In genomic region chr12:120978296-120979219, GRCh38 we compare ENCODE assay signal across 1 cellular context.
TF ChIP-seq lines count a peak whose summit lies in the region.

TSS of gene HNF1A (plus strand) at chr12:120978543. CDS start at chr12:120978769, 226 bp downstream.

TF ChIP-seq in HepG2, 621 proteins besides CTCF, POLR2A, EP300 and RAD21 (continued from another document and continues in another):
- TF ChIP-seq ZNF687 (CRISPR knock-in tag; IDR thresholded peaks at IDR 0.05) (peak; percentile 96), NBN (conservative IDR thresholded peaks at IDR 0.05) (no peak), CHCHD3 (CRISPR knock-in tag; IDR thresholded peaks at IDR 0.05) (no peak), MBD4 (IDR thresholded peaks at IDR 0.05; ENCODE audit: borderline replicate concordance, low read length) (no peak), EHMT2 (IDR thresholded peaks at IDR 0.05; ENCODE audit: borderline replicate concordance, low read depth, low read length) (0 out of 2 replicates have a peak, but pooled peaks have one; percentile 25), ZBTB2 (CRISPR knock-in tag; IDR thresholded peaks at IDR 0.05; ENCODE audit: low read depth) (no peak), ZNF331 (CRISPR knock-in tag; IDR thresholded peaks at IDR 0.05) (peak; percentile 70; the same call in 1 of the 2 replicates), SMAD1 (CRISPR knock-in tag; IDR thresholded peaks at IDR 0.05; ENCODE audit: borderline replicate concordance, low read depth) (peak; percentile 75; the same call in 1 of the 2 replicates), KLF12 (CRISPR knock-in tag; IDR thresholded peaks at IDR 0.05; ENCODE audit: borderline replicate concordance) (peak; percentile 36; the same call in 1 of the 2 replicates), TFDP2 (CRISPR knock-in tag; IDR thresholded peaks at IDR 0.05) (peak; percentile 37; the same call in 1 of the 2 replicates), ZNF773 (CRISPR knock-in tag; IDR thresholded peaks at IDR 0.05; ENCODE audit: borderline replicate concordance) (no peak), ZNF280D (CRISPR knock-in tag; IDR thresholded peaks at IDR 0.05) (peak; percentile 38; the same call in 1 of the 2 replicates), PHF5A (CRISPR knock-in tag; IDR thresholded peaks at IDR 0.05; ENCODE audit: low read depth, unreplicated experiment) (peak; percentile 63), TCF12 (IDR thresholded peaks at IDR 0.05) (no peak), TCF12 (CRISPR knock-in tag; IDR thresholded peaks at IDR 0.05) (peak; percentile 83; the same call in 1 of the 2 replicates), ZFP36 (IDR thresholded peaks at IDR 0.05; ENCODE audit: borderline replicate concordance, low read depth, low read length, partially characterized antibody) (no peak), GFI1 (CRISPR knock-in tag; IDR thresholded peaks at IDR 0.05; ENCODE audit: borderline replicate concordance) (peak; percentile 91), ZSCAN20 (CRISPR knock-in tag; IDR thresholded peaks at IDR 0.05; ENCODE audit: borderline replicate concordance) (peak; percentile 74; the same call in 1 of the 2 replicates), MAF1 (CRISPR knock-in tag; IDR thresholded peaks at IDR 0.05; ENCODE audit: borderline replicate concordance) (no peak), ZFAT (CRISPR knock-in tag; conservative IDR thresholded peaks at IDR 0.05) (no peak), TBL1XR1 (IDR thresholded peaks at IDR 0.05; ENCODE audit: borderline replicate concordance, low read length, partially characterized antibody) (peak; percentile 64), ARNTL (CRISPR knock-in tag; IDR thresholded peaks at IDR 0.05) (peak; percentile 94), SAFB2 (CRISPR knock-in tag; IDR thresholded peaks at IDR 0.05; ENCODE audit: borderline replicate concordance, low read depth) (0 out of 2 replicates have a peak, but pooled peaks have one; percentile 27), AKAP8 (CRISPR knock-in tag; IDR thresholded peaks at IDR 0.05) (peak; percentile 92), GATAD1 (CRISPR knock-in tag; IDR thresholded peaks at IDR 0.05) (peak; percentile 56; the same call in 1 of the 2 replicates), ZNF367 (CRISPR knock-in tag; IDR thresholded peaks at IDR 0.05; ENCODE audit: borderline replicate concordance) (no peak), ZNF235 (CRISPR knock-in tag; IDR thresholded peaks at IDR 0.05; ENCODE audit: borderline replicate concordance) (peak; percentile 82; the same call in 1 of the 2 replicates), IRF9 (CRISPR knock-in tag; IDR thresholded peaks at IDR 0.05; ENCODE audit: borderline replicate concordance) (peak; percentile 66; the same call in 1 of the 2 replicates), HIC2 (CRISPR knock-in tag; IDR thresholded peaks at IDR 0.05; ENCODE audit: low read depth) (peak; percentile 72; the same call in 1 of the 2 replicates), FOXM1 (CRISPR knock-in tag; IDR thresholded peaks at IDR 0.05) (no peak), NR2C2 (CRISPR knock-in tag; IDR thresholded peaks at IDR 0.05; ENCODE audit: borderline replicate concordance) (peak; percentile 81), MXI1 (IDR thresholded peaks at IDR 0.05; ENCODE audit: borderline replicate concordance, low read depth, low read length) (peak; percentile 77; the same call in 1 of the 3 replicates), NCOR1 (IDR thresholded peaks at IDR 0.05; ENCODE audit: borderline replicate concordance, low read length) (peak; percentile 93), ZFP91 (CRISPR knock-in tag; IDR thresholded peaks at IDR 0.05; ENCODE audit: borderline replicate concordance) (peak; percentile 55), ZNF292 (CRISPR knock-in tag; IDR thresholded peaks at IDR 0.05; ENCODE audit: borderline replicate concordance, low read depth) (peak; percentile 73; the same call in 1 of the 2 replicates), KLF11 (CRISPR knock-in tag; IDR thresholded peaks at IDR 0.05) (no peak; the same call in 1 of the 2 replicates), ZNF770 (CRISPR knock-in tag; IDR thresholded peaks at IDR 0.05) (peak; percentile 47), HOXA5 (CRISPR knock-in tag; IDR thresholded peaks at IDR 0.05) (peak; percentile 36; the same call in 1 of the 2 replicates), RNF219 (CRISPR knock-in tag; IDR thresholded peaks at IDR 0.05) (0 out of 2 replicates have a peak, but pooled peaks have one; percentile 25), MTA1 (CRISPR knock-in tag; IDR thresholded peaks at IDR 0.05; ENCODE audit: borderline replicate concordance) (peak; percentile 98), MED8 (CRISPR knock-in tag; IDR thresholded peaks at IDR 0.05; ENCODE audit: insufficient replicate concordance) (peak; percentile 94)
